Comparison of ENCODE assay signal across 8 cellular contexts in the genomic region with DNA sequence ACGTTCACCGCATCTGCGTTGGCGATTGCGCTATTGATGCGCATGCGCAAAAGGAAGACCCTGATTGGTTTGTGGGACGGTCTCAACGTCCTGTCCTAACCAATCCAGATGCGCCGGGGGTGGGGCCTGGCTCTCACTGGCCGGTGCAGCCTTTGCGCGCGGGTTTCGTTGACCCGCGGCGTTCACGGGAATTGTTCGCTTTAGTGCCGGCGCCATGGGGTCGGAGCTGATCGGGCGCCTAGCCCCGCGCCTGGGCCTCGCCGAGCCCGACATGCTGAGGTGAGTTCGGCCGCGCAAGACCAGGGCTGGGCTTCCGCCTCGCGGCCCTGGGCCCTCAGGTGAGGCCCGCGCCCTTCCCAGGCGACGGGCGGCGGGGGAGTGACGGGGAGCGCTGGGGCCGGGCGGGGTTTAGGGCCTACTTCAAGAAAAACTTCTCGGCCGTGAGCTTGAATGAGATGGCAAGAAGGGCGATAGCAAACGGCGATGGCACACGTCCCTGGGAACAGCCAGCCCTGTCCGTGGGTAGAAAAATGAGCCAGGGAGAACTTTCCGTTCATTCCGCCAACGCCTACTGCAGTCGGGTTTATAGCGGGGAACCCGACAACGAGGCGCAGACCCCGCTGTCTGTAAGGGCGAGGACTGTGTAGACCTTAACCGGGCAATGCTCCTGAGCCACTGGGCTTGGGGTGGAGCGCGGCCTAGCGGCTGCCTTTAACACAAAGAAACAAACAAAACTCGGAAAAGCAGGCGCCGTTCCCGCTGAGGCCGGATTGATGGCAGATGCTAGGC. TPM values are rescaled to one million over a fixed set of nuclear protein-coding genes. Genes with fewer than 3 reads are reported as not detected.
DNase-seq lines count a peak whose midpoint lies in the region; ATAC-seq and TF ChIP-seq lines count a peak whose summit lies in the region.

A gene with protein sequence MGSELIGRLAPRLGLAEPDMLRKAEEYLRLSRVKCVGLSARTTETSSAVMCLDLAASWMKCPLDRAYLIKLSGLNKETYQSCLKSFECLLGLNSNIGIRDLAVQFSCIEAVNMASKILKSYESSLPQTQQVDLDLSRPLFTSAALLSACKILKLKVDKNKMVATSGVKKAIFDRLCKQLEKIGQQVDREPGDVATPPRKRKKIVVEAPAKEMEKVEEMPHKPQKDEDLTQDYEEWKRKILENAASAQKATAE (plus strand): TSS at position 168 of the 789 bp plus-strand sequence. CDS start 47 bp downstream, at position 215.

- H3K27me3 ChIP-seq in kidney epithelial cell (ENCODE audit: control insufficient read depth, insufficient read depth, low read length) = no peaks in the 10 kb centered on the region

- peak; percentile 93 to 96 for DNase-seq in AML-193 (lab: John Stamatoyannopoulos, UW)
- peak; percentile 83 to 92 for DNase-seq in NCI-H446 (lab: John Stamatoyannopoulos, UW)
- peak; percentile 96 for DNase-seq in cerebellum (ENCODE audit: low spot score)
- peak; percentile 74 for DNase-seq in kidney epithelial cell (ENCODE audit: low read depth)
- DNase-seq in stimulated activated CD4-positive, alpha-beta T cell treated with anti-CD3 and anti-CD28 coated beads, Interleukin-15, amount 100 ng/mL, for 24 hours = peak; percentile 99

- TF ChIP-seq CTCF in kidney epithelial cell (IDR thresholded peaks at IDR 0.05; ENCODE audit: insufficient read depth, low read length, poor library complexity, severe bottlenecking) = peak; percentile 67

- no peaks in the 10 kb centered on the region for H3K36me3 ChIP-seq in kidney epithelial cell (ENCODE audit: control insufficient read depth, insufficient read depth, low read length)

- H3K4me3 ChIP-seq in kidney epithelial cell (ENCODE audit: low read depth, low read length) = peak within 1 kb of the TSS; percentile 60

- ATAC-seq in GM19023 (IDR thresholded peaks at IDR 0.05; ENCODE audit: unreplicated experiment) (peak; percentile 77), HG03196 (IDR thresholded peaks at IDR 0.05; ENCODE audit: unreplicated experiment) (peak; percentile 77)
- ATAC-seq in activated CD4-positive, CD25-positive, alpha-beta regulatory T cell treated with anti-CD3 and anti-CD28 coated beads, Interleukin-2, amount 50 U/mL, for 24 hours = peak; percentile 83 to 86

RNA-seq across cellular contexts. Expression of the gene that starts here (rescaled TPM):
- total RNA-seq in cerebellum (15.6 TPM), kidney epithelial cell (7.5 and 9.7 TPM in 2 replicates)

Comparison
In these comparisons a context has a peak if more than half of its experiments do, and no peak if none do; other contexts are left out.
1. Peak in every context shown above with its lines: DNase-seq, ATAC-seq and H3K4me3 ChIP-seq.